Comparison of ENCODE assay signal across 1 cellular context in genomic region chr4:22487333-22487732, GRCh38.
A peak's percentile ranks its signal among the peaks of the same experiment; 100 is the strongest.
TF ChIP-seq lines count a peak whose summit lies in the region.

No MANE protein-coding gene starts in this region.

TF ChIP-seq in HepG2, 621 proteins besides CTCF, POLR2A, EP300 and RAD21 (continued from another document):
- peak; percentile 57; the same call in 1 of the 2 replicates for TF ChIP-seq TFAP4 (IDR thresholded peaks at IDR 0.05; ENCODE audit: borderline replicate concordance, low read depth)
- no peak for TF ChIP-seq ZNF598 (CRISPR knock-in tag; IDR thresholded peaks at IDR 0.05; ENCODE audit: borderline replicate concordance)
- TF ChIP-seq RNF2 (conservative IDR thresholded peaks at IDR 0.05; ENCODE audit: low read depth), result no peak
- no peak for TF ChIP-seq UBTF (CRISPR knock-in tag; IDR thresholded peaks at IDR 0.05)
- TF ChIP-seq ZFX (CRISPR knock-in tag; IDR thresholded peaks at IDR 0.05; ENCODE audit: low read depth), result no peak
- no peak for TF ChIP-seq ZUFSP (CRISPR knock-in tag; IDR thresholded peaks at IDR 0.05; ENCODE audit: borderline replicate concordance)
- TF ChIP-seq U2AF2 (IDR thresholded peaks at IDR 0.05; ENCODE audit: low read depth, low read length), result no peak
- no peak for TF ChIP-seq MAFG (CRISPR knock-in tag; IDR thresholded peaks at IDR 0.05)
- no peak for TF ChIP-seq FOSL1 (CRISPR knock-in tag; IDR thresholded peaks at IDR 0.05; ENCODE audit: borderline replicate concordance)
- no peak for TF ChIP-seq KMT2A (CRISPR knock-in tag; IDR thresholded peaks at IDR 0.05)
- TF ChIP-seq CSRNP2 (CRISPR knock-in tag; conservative IDR thresholded peaks at IDR 0.05; ENCODE audit: low read depth), result no peak
- no peak for TF ChIP-seq ZNF615 (CRISPR knock-in tag; IDR thresholded peaks at IDR 0.05; ENCODE audit: borderline replicate concordance)
- no peak for TF ChIP-seq MXI1 (IDR thresholded peaks at IDR 0.05; ENCODE audit: borderline replicate concordance, low read depth, low read length)
- no peak for TF ChIP-seq ZNF546 (CRISPR knock-in tag; conservative IDR thresholded peaks at IDR 0.05)
- no peak for TF ChIP-seq ZNF337 (CRISPR knock-in tag; IDR thresholded peaks at IDR 0.05; ENCODE audit: borderline replicate concordance, low read depth)
- TF ChIP-seq SOX5 (CRISPR knock-in tag; IDR thresholded peaks at IDR 0.05; ENCODE audit: borderline replicate concordance), result peak; percentile 42; the same call in 1 of the 2 replicates
